In the genomic region with DNA sequence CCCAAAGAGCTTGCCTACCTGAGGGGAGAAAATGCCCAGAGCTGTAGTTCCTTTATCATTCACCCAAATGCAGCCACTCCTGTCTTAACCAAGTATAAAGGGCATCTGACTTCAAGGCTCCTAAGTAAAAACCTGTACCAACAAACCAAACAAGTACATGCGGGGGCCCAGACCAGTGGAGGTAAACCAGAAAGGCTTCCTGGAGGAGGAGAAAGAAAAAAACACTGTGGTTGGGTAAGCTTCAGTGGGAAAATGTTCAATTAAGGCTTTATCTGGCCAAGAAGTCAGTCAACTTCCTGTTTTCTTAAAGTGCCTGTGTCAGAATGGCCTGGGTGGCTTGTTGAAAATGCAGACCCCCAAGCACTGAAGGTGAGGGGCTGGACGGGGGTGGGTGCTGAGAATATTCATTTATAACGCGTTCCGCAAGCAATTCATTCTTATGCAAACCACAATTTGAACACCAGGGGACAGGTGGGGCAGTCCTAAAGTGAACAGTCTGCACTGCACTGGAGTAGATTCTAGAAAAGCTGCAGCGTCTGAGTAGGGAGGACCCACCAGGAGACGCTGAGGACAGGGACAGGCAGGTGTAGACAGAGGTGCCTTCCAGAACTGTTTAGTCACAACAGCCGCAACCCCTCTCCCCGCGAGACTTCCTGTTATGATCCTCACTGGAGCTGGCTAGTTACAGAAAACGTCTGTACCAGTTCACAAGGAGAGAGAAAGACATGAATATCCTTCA, we compare ENCODE assay signal across 9 cellular contexts.
DNase-seq lines count a peak whose midpoint lies in the region; ATAC-seq, FAIRE-seq and TF ChIP-seq lines count a peak whose summit lies in the region.
"Had no signal": no experiment of that assay in that cellular context is flagged by ENCODE, and none has a peak within 500 bp of the region (broad histone marks: within the 10 kb centered on the region; RNA-seq: fewer than 3 reads in every experiment).

No MANE protein-coding gene starts in this region.

- no peak overlapping the region for H3K27ac Mint-ChIP-seq in activated CD4-positive, alpha-beta T cell treated with anti-CD3 and anti-CD28 coated beads for 36 hours

- H3K4me2 ChIP-seq in skeletal muscle satellite cell (ENCODE audit: low read length), result peak overlapping the region; percentile 53

- H3K27me3 Mint-ChIP-seq in activated CD4-positive, alpha-beta T cell treated with anti-CD3 and anti-CD28 coated beads for 36 hours, result peaks cover 29% of the 10 kb centered on the region

- no peaks in the 10 kb centered on the region for H3K36me3 Mint-ChIP-seq in activated CD4-positive, alpha-beta T cell treated with anti-CD3 and anti-CD28 coated beads for 36 hours (ENCODE audit: low read depth)

- no peak overlapping the region for H3K9ac ChIP-seq in skeletal muscle satellite cell (ENCODE audit: low read depth, low read length)

- peak overlapping the region; percentile 90 for H3K4me3 ChIP-seq in bronchial epithelial cell (ENCODE audit: low read depth, low read length)
- no peak overlapping the region for H3K4me3 ChIP-seq in skeletal muscle satellite cell (ENCODE audit: low read length)

- H3K36me3 ChIP-seq in bronchial epithelial cell (ENCODE audit: control insufficient read depth, insufficient read depth, low read length) (no peaks in the 10 kb centered on the region), skeletal muscle satellite cell (ENCODE audit: insufficient read depth, low read length) (no peaks in the 10 kb centered on the region)
- H3K36me3 ChIP-seq: neutrophil had no signal

- POLR2A ChIA-PET in activated CD4-positive, alpha-beta T cell treated with anti-CD3 and anti-CD28 coated beads for 36 hours (lab: Charles Lee), result no interaction called here

- CTCF ChIA-PET in activated CD4-positive, alpha-beta T cell treated with anti-CD3 and anti-CD28 coated beads for 36 hours (lab: Charles Lee), result interaction anchor here (0.5 to 2.3 kb wide), 4 partner anchors 28 to 313 kb away, joined by 3 to 9 read pairs (median 3); no protein-coding TSS in a partner anchor

- ATAC-seq in activated CD4-positive, alpha-beta T cell treated with anti-CD3 and anti-CD28 coated beads for 36 hours, result peak; percentile 38
- ATAC-seq in GM19023 (IDR thresholded peaks at IDR 0.05; ENCODE audit: unreplicated experiment) (no peak), HG03439 (IDR thresholded peaks at IDR 0.05; ENCODE audit: unreplicated experiment) (no peak)

- H3K9me3 Mint-ChIP-seq in activated CD4-positive, alpha-beta T cell treated with anti-CD3 and anti-CD28 coated beads for 36 hours (ENCODE audit: low read depth), result no peaks in the 10 kb centered on the region

- H3K4me1 Mint-ChIP-seq in activated CD4-positive, alpha-beta T cell treated with anti-CD3 and anti-CD28 coated beads for 36 hours, result peaks cover 26% of the 10 kb centered on the region

- no peaks in the 10 kb centered on the region for H3K9me3 ChIP-seq in skeletal muscle satellite cell (replicated peaks; ENCODE audit: low read length)
- H3K9me3 ChIP-seq: neutrophil had no signal

- TF ChIP-seq CTCF in bronchial epithelial cell (IDR thresholded peaks at IDR 0.05; ENCODE audit: insufficient read depth, low read length, severe bottlenecking), result no peak

- H3K4me1 ChIP-seq in skeletal muscle satellite cell (ENCODE audit: control insufficient read depth, insufficient read depth, low read length), result peaks cover 34% of the 10 kb centered on the region

- DNase-seq in activated CD4-positive, alpha-beta T cell treated with anti-CD3 and anti-CD28 coated beads for 36 hours, result peak; percentile 36
- DNase-seq in activated CD4-positive, alpha-beta T cell treated with anti-CD3 and anti-CD28 coated beads for 4 hours, result no peak
- DNase-seq in NCI-H69 (lab: John Stamatoyannopoulos, UW), result peak; percentile 86
- peak; percentile 81 for DNase-seq in bronchial epithelial cell (ENCODE audit: low read depth)
- DNase-seq in D341Med (ENCODE audit: low spot score), result no peak

- H3K27me3 ChIP-seq in bronchial epithelial cell (ENCODE audit: control insufficient read depth, insufficient read depth, low read length) (no peaks in the 10 kb centered on the region), skeletal muscle satellite cell (ENCODE audit: control insufficient read depth, insufficient read depth, low read length) (no peaks in the 10 kb centered on the region)

- no peak for FAIRE-seq in bronchial epithelial cell (lab: Jason Lieb, UNC)

- H3K4me3 Mint-ChIP-seq in activated CD4-positive, alpha-beta T cell treated with anti-CD3 and anti-CD28 coated beads for 36 hours, result no peak overlapping the region

- intact Hi-C loops in activated CD4-positive, alpha-beta T cell treated with anti-CD3 and anti-CD28 coated beads for 36 hours (cut with DNase I, micrococcal nuclease), result no loop called here

Comparison
In these comparisons a context has a peak if more than half of its experiments do, and no peak if none do; other contexts are left out.
1. DNase-seq: peak in activated CD4-positive, alpha-beta T cell treated with anti-CD3 and anti-CD28 coated beads for 36 hours (single experiment), NCI-H69 (single experiment) and bronchial epithelial cell (single experiment); none in activated CD4-positive, alpha-beta T cell treated with anti-CD3 and anti-CD28 coated beads for 4 hours (0 of 2) and D341Med (single experiment).